10 cellular contexts compared by ENCODE assay signal in the genomic region with DNA sequence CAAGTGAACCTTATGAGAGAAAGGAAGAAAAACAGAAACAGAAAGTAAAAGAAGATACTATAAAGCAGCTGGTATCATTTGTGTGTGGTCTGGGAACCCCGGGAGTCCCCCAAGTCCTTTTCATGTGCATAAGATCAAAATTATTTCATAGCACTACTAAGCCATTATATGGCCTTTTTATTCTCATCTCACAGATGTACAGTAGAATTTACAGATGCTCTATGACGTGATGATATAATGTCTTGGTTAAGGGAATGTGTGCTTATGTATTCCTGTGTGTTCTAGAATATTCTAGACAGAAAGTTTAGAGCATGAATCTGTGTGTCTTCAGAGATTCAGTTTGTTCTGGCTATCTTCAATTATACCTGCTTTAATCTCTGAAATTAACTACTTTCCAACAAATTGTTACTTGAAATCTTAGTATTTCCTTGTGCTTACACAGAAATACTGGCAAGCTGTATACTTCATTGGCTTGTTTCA. TPM values are rescaled to one million over a fixed set of nuclear protein-coding genes. Genes with fewer than 3 reads are reported as not detected.
A peak's percentile ranks its signal among the peaks of the same experiment; 100 is the strongest.
DNase-seq lines count a peak whose midpoint lies in the region; ATAC-seq lines count a peak whose summit lies in the region.
"Had no signal": no experiment of that assay in that cellular context is flagged by ENCODE, and none has a peak within 500 bp of the region (broad histone marks: within the 10 kb centered on the region; RNA-seq: fewer than 3 reads in every experiment).

No MANE protein-coding gene starts in this region.

- ATAC-seq in GM18499 (IDR thresholded peaks at IDR 0.05; ENCODE audit: insufficient read depth, unreplicated experiment) (peak; percentile 53), GM19452 (IDR thresholded peaks at IDR 0.05; ENCODE audit: unreplicated experiment) (peak; percentile 72), HG03196 (IDR thresholded peaks at IDR 0.05; ENCODE audit: unreplicated experiment) (peak; percentile 49), left ventricle myocardium superior (no peak)

- DNase-seq in activated naive CD8-positive, alpha-beta T cell treated with anti-CD3 and anti-CD28 coated beads for 36 hours: no peak
- no peak for DNase-seq in cerebellar cortex (ENCODE audit: low spot score)
- no peak for DNase-seq in left ventricle myocardium superior
- no peak for DNase-seq in NCI-H1417 (lab: John Stamatoyannopoulos, UW)
- no peak for DNase-seq in hepatic stellate cell (ENCODE audit: low spot score)
- DNase-seq: DMS79, T-helper 9 cell had no signal

- H3K27ac Mint-ChIP-seq in activated naive CD8-positive, alpha-beta T cell treated with anti-CD3 and anti-CD28 coated beads for 36 hours: peak overlapping the region; percentile 15

- H3K9me3 Mint-ChIP-seq in activated naive CD8-positive, alpha-beta T cell treated with anti-CD3 and anti-CD28 coated beads for 36 hours: no peaks in the 10 kb centered on the region

- intact Hi-C loops in left ventricle myocardium superior (cut with micrococcal nuclease): no loop called here

- H3K27me3 Mint-ChIP-seq in activated naive CD8-positive, alpha-beta T cell treated with anti-CD3 and anti-CD28 coated beads for 36 hours: no peaks in the 10 kb centered on the region

- H3K4me3 Mint-ChIP-seq in activated naive CD8-positive, alpha-beta T cell treated with anti-CD3 and anti-CD28 coated beads for 36 hours: no peak overlapping the region

- H3K4me1 Mint-ChIP-seq in activated naive CD8-positive, alpha-beta T cell treated with anti-CD3 and anti-CD28 coated beads for 36 hours: peaks cover 22% of the 10 kb centered on the region

- no peaks in the 10 kb centered on the region for H3K36me3 Mint-ChIP-seq in activated naive CD8-positive, alpha-beta T cell treated with anti-CD3 and anti-CD28 coated beads for 36 hours

RNA-seq across cellular contexts. Expression of a gene that starts 8.6 kb away (rescaled TPM):
- total RNA-seq in activated naive CD8-positive, alpha-beta T cell treated with anti-CD3 and anti-CD28 coated beads for 36 hours: 10 to 100 TPM; 30.7 to 33.7 TPM
- total RNA-seq in left ventricle myocardium superior: 77.7 TPM

RNA-seq across cellular contexts. Expression of a gene that starts 15.8 kb away (rescaled TPM):
- total RNA-seq in activated naive CD8-positive, alpha-beta T cell treated with anti-CD3 and anti-CD28 coated beads for 36 hours: 100 to 1,000 TPM; 156 to 160 TPM
- 89.4 TPM for total RNA-seq in left ventricle myocardium superior

RNA-seq across cellular contexts. Expression of a gene that starts 24.2 kb away (rescaled TPM):
- 10 to 100 TPM; 66.1 to 68.0 TPM for total RNA-seq in activated naive CD8-positive, alpha-beta T cell treated with anti-CD3 and anti-CD28 coated beads for 36 hours
- total RNA-seq in left ventricle myocardium superior: 210 TPM

RNA-seq across cellular contexts. Expression of a gene that starts 24.4 kb away (rescaled TPM):
- total RNA-seq in activated naive CD8-positive, alpha-beta T cell treated with anti-CD3 and anti-CD28 coated beads for 36 hours: 10 to 100 TPM; 37.8 to 45.3 TPM
- 22.1 TPM for total RNA-seq in left ventricle myocardium superior

RNA-seq across cellular contexts. Expression of a gene that starts 27.8 kb away (rescaled TPM):
- total RNA-seq in activated naive CD8-positive, alpha-beta T cell treated with anti-CD3 and anti-CD28 coated beads for 36 hours: 1 to 10 TPM; 1.3 to 1.4 TPM
- total RNA-seq in left ventricle myocardium superior: 8.8 TPM
